In the genomic region with DNA sequence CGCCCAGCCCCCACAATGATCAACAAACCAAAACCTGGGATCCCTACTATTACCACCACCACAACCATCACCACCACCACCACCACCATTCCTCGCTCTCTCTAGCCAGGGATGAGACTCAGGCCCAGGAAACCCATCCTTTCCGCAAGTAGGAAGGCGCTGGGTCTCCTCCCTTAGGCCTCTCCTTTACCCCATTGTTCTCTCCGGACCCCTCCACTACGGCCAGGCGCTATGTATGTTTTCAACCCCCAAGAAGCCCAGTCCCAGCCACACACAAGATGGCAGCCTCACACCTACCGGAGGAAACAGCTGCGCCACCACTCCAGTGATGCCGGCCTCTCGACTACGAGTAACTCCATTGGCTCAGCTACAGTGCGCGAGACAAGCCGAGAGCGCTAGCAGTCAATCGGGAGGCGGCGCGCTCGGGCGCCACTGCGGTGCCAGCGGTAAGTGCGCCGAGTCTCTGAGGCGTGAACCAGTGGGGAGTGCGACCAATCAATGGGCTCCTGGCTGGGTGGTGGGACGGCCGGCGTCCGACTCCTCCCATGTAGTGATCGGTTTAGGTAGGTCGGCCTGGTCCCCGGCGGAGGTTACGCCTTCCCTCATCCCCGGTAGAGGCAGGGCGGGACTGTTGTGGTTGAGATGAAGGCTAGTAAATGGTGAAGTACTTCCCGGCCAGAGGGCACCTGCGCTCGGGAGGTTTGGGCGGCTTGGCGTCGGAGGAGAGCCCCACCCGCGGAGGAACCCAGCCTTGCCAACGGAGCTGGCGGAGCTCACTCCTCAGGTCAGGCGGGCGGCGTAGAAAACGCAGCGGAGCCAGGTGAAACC, we compare ENCODE assay signal across 8 cellular contexts. TPM values are rescaled to one million over a fixed set of nuclear protein-coding genes. Genes with fewer than 3 reads are reported as not detected.
DNase-seq lines count a peak whose midpoint lies in the region; ATAC-seq and TF ChIP-seq lines count a peak whose summit lies in the region.

TSS of gene CAB39L (minus strand) at position 376 of the 828 bp plus-strand sequence. CDS start 61,154 bp downstream, outside the sequence.
TSS of gene SETDB2 (plus strand) at position 586 of the 828 bp plus-strand sequence. CDS start 7,620 bp downstream, outside the sequence.

- peak within 1 kb of the TSS; percentile 92 for H3K14ac ChIP-seq in trophoblast cell (ENCODE audit: low read length)

- H3K9me3 ChIP-seq in trophoblast cell (ENCODE audit: insufficient read depth, low read depth, low read length), result no peaks in the 10 kb centered on the region
- no peaks in the 10 kb centered on the region for H3K9me3 ChIP-seq in transverse colon

- no peaks in the 10 kb centered on the region for H3K4me1 ChIP-seq in trophoblast cell (ENCODE audit: control insufficient read depth in 1 of 2, insufficient read depth in 2 of 2, low read length in 2 of 2)
- H3K4me1 ChIP-seq in transverse colon, result peaks cover 0 to 46% (median 17%) of the 10 kb centered on the region in 4 donors

- no peak within 1 kb of the TSS for H2BK12ac ChIP-seq in trophoblast cell (ENCODE audit: low read length)

- H3K79me2 ChIP-seq in trophoblast cell (ENCODE audit: control insufficient read depth, insufficient read depth, low read length, poor library complexity), result peaks cover 2% of the 10 kb centered on the region

- no peak within 1 kb of the TSS for H2AK5ac ChIP-seq in trophoblast cell (ENCODE audit: low read length)

- H3K4me2 ChIP-seq in trophoblast cell (ENCODE audit: low read length), result peak within 1 kb of the TSS; percentile 75

- peak within 1 kb of the TSS; percentile 92 for H3K4me3 ChIP-seq in trophoblast cell (ENCODE audit: low read depth, low read length)
- peak within 1 kb of the TSS; percentile 71 to 83 (median 75) for H3K4me3 ChIP-seq in transverse colon

- H4K8ac ChIP-seq in trophoblast cell (ENCODE audit: low read depth, low read length), result peak within 1 kb of the TSS; percentile 94

- H3K18ac ChIP-seq in trophoblast cell (ENCODE audit: low read length), result peak within 1 kb of the TSS; percentile 88

- ATAC-seq in HG02678 (IDR thresholded peaks at IDR 0.05; ENCODE audit: unreplicated experiment), result peak; percentile 93

- peak within 1 kb of the TSS; percentile 87 for H3K9ac ChIP-seq in trophoblast cell (ENCODE audit: low read length)

- peak; percentile 40; the same call in 2 of the 3 replicates for TF ChIP-seq CTCF in GM12872 (IDR thresholded peaks at IDR 0.05; ENCODE audit: insufficient read depth, low read depth, low read length)
- TF ChIP-seq CTCF in transverse colon (IDR thresholded peaks at IDR 0.05), result peak; percentile 16 to 76 (median 43)

- TF ChIP-seq POLR2A in transverse colon (IDR thresholded peaks at IDR 0.05), result peak; percentile 93

- in situ Hi-C loops in transverse colon (cut with MboI; ENCODE audit: low pct_ligation_motif_present in 1 of 4, low pct_unique_long_range_greater_than_20kb in 1 of 4, low sequenced_read_pairs in 3 of 4), result loop anchor here in 2 of 4 donors (10.0 to 25.0 kb wide), 2 partner anchors 132 to 141 kb away; partner anchors contain the start of gene RCBTB1 (in 1 of the 2)

- peak within 1 kb of the TSS; percentile 24 for H3K27ac ChIP-seq in adipose tissue (ENCODE audit: low read depth, low read length)
- peak within 1 kb of the TSS; percentile 77 for H3K27ac ChIP-seq in trophoblast cell (ENCODE audit: low read depth, low read length)
- peak within 1 kb of the TSS; percentile 96 to 98 (median 96) for H3K27ac ChIP-seq in transverse colon

- peak; percentile 96 for DNase-seq in NCI-H1105 treated with DMSO at 0.1 percent for 48 hours (lab: John Stamatoyannopoulos, UW)
- peak; percentile 93 to 98 for DNase-seq in SW 1271 (lab: John Stamatoyannopoulos, UW)
- DNase-seq in cardiac septum (ENCODE audit: low spot score), result peak; percentile 100
- DNase-seq in trophoblast cell, result peak; percentile 99 to 100
- DNase-seq in transverse colon, result peak; percentile 99

- TF ChIP-seq EP300 in transverse colon (IDR thresholded peaks at IDR 0.05; ENCODE audit: low read depth), result no peak

- intact Hi-C loops in cardiac septum (cut with DNase I) (loop anchor here (2.0 to 5.0 kb wide), 2 partner anchors 53 to 163 kb away; no protein-coding TSS in a partner anchor), transverse colon (cut with DNase I; ENCODE audit: low total_unique reads) (no loop called here)

- H2BK120ac ChIP-seq in trophoblast cell (ENCODE audit: insufficient read depth, low read length, poor library complexity), result peak within 1 kb of the TSS; percentile 35

- H2AFZ ChIP-seq in trophoblast cell (ENCODE audit: insufficient read depth, low read length, poor library complexity), result peak within 1 kb of the TSS; percentile 74

- H4K91ac ChIP-seq in trophoblast cell (ENCODE audit: low read depth, low read length), result peak within 1 kb of the TSS; percentile 85

- H3K27me3 ChIP-seq in trophoblast cell (ENCODE audit: insufficient read depth, low read length) (no peaks in the 10 kb centered on the region), transverse colon (no peaks in the 10 kb centered on the region)

- 0% methylated on average over 54 of the region's 54 CpGs for WGBS in adipose tissue, 3 donors
- WGBS in trophoblast cell (ENCODE audit: extremely low coverage, insufficient coverage, insufficient read length), result no CpG with 5 or more reads among the region's 54 CpGs
- WGBS in transverse colon (ENCODE audit: low coverage in 1 of 2), 2 donors, result 0 to 1% methylated on average over 3 to 52 of the region's 54 CpGs

- H3K23ac ChIP-seq in trophoblast cell (ENCODE audit: low read length), result no peak within 1 kb of the TSS

- H4K12ac ChIP-seq in trophoblast cell (ENCODE audit: low read depth, low read length), result peak within 1 kb of the TSS; percentile 83

- H3K36me3 ChIP-seq in trophoblast cell (ENCODE audit: control insufficient read depth in 1 of 2, insufficient read depth in 2 of 2, low read length in 2 of 2) (no peaks in the 10 kb centered on the region), transverse colon (no peaks in the 10 kb centered on the region)

- H3K79me1 ChIP-seq in trophoblast cell (ENCODE audit: low read length), result peaks cover 7% of the 10 kb centered on the region

- peak within 1 kb of the TSS; percentile 59 for H3K4ac ChIP-seq in trophoblast cell (ENCODE audit: low read depth, low read length)

- H2BK5ac ChIP-seq in trophoblast cell (ENCODE audit: low read depth, low read length, poor library complexity), result peak within 1 kb of the TSS; percentile 80

RNA-seq across cellular contexts. Expression of gene CAB39L, which starts in this region (rescaled TPM):
- 10 to 100 TPM in 1 of 3 donors, 1 to 10 TPM in 2; 3.8 to 22.6 (median 6.1) TPM for polyA plus RNA-seq in adipose tissue
- total RNA-seq in cardiac septum (9.8 TPM), transverse colon (10 to 100 TPM; 23.5 to 36.7 (median 25.4) TPM)
- 23.0 and 24.4 TPM in 2 replicates for polyA plus RNA-seq in trophoblast cell (2013)

RNA-seq across cellular contexts. Expression of gene SETDB2, which starts in this region (rescaled TPM):
- polyA plus RNA-seq in adipose tissue, result 1 to 10 TPM; 1.8 to 4.7 (median 2.5) TPM
- 11.2 TPM for total RNA-seq in cardiac septum
- polyA plus RNA-seq in trophoblast cell (2013), result 2.5 and 2.7 TPM in 2 replicates
- total RNA-seq in transverse colon, result 10 to 100 TPM in 1 of 4 donors, 1 to 10 TPM in 3; 2.8 to 11.6 (median 8.8) TPM

Comparison
In these comparisons a context has a peak if more than half of its experiments do, and no peak if none do; other contexts are left out.
1. Peak in every context shown above with its lines: DNase-seq, ATAC-seq, H3K4me3 ChIP-seq and H3K27ac ChIP-seq.
2. H3K27ac ChIP-seq: peak in every context shown above with its lines; median percentile 96 in transverse colon; 77 in trophoblast cell; 24 in adipose tissue.